Comparison of ENCODE assay signal across 20 cellular contexts in genomic region chr5:56124885-56125250, GRCh38.
A peak's percentile ranks its signal among the peaks of the same experiment; 100 is the strongest.
DNase-seq lines count a peak whose midpoint lies in the region; ATAC-seq and TF ChIP-seq lines count a peak whose summit lies in the region.
"Had no signal": no experiment of that assay in that cellular context is flagged by ENCODE, and none has a peak within 500 bp of the region (broad histone marks: within the 10 kb centered on the region; RNA-seq: fewer than 3 reads in every experiment).

No MANE protein-coding gene starts in this region.

- peak overlapping the region; percentile 79 for H2BK120ac ChIP-seq in IMR-90 (ENCODE audit: low read depth, low read length)

- POLR2A ChIA-PET in IMR-90 (lab: Charles Lee; ENCODE audit: unreplicated experiment): no interaction called here

- H2AFZ ChIP-seq in ACC112 (ENCODE audit: low read length, unreplicated experiment): peak overlapping the region; percentile 0
- H2AFZ ChIP-seq in IMR-90 (replicated peaks; ENCODE audit: low read length, poor library complexity): no peak overlapping the region
- H2AFZ ChIP-seq: neural progenitor cell had no signal

- no peak overlapping the region for H2AK9ac ChIP-seq in IMR-90 (replicated peaks; ENCODE audit: low read depth, low read length, poor library complexity)

- H4K8ac ChIP-seq in IMR-90 (ENCODE audit: low read depth in 2 of 2, low read length in 2 of 2): peak overlapping the region; percentile 64 to 87; a peak in 3 of 4 replicates

- intact Hi-C loops in IMR-90 (cut with micrococcal nuclease) (loop anchor here (2.0 to 5.0 kb wide), 2 partner anchors 44 to 113 kb away; no protein-coding TSS in a partner anchor), lower lobe of right lung (cut with DNase I) (no loop called here)

- peak overlapping the region; percentile 93 for H3K14ac ChIP-seq in IMR-90 (replicated peaks; ENCODE audit: low read depth, low read length)

- dilution Hi-C loops in IMR-90 (cut with HindIII; ENCODE audit: low sequenced_read_pairs, unreplicated experiment): no loop called here

- peaks cover 25% of the 10 kb centered on the region for H3K4me1 ChIP-seq in ACC112 (ENCODE audit: control insufficient read depth, insufficient read depth, low read length, unreplicated experiment)
- H3K4me1 ChIP-seq in IMR-90 (ENCODE audit: control insufficient read depth, insufficient read depth, low read length): peaks cover 16% of the 10 kb centered on the region
- H3K4me1 ChIP-seq in lower lobe of right lung: peaks cover 24% of the 10 kb centered on the region

- H2AK5ac ChIP-seq in IMR-90 (ENCODE audit: low read depth, low read length): peak overlapping the region; percentile 29

- H2BK5ac ChIP-seq in IMR-90 (ENCODE audit: low read depth, low read length, poor library complexity, severe bottlenecking): peak overlapping the region; percentile 99

- BruUV-seq in IMR-90 (replicated peaks; lab: Mats Ljungman, UMichigan): no TSS peak

- no peak for TF ChIP-seq POLR2A in IMR-90 (IDR thresholded peaks at IDR 0.05; ENCODE audit: low read depth, low read length)

- H3K4ac ChIP-seq in IMR-90 (ENCODE audit: low read depth, low read length): peak overlapping the region; percentile 75; the same call in 1 of the 2 replicates

- H2BK20ac ChIP-seq in IMR-90 (ENCODE audit: low read depth, low read length): peak overlapping the region; percentile 84

- H3K4me3 ChIP-seq in ACC112 (ENCODE audit: low read depth, low read length) (no peak overlapping the region; the same call in 1 of the 2 replicates), IMR-90 (ENCODE audit: insufficient read depth, low read depth, low read length) (no peak overlapping the region), choroid plexus epithelial cell (ENCODE audit: low read depth, low read length) (no peak overlapping the region), lower lobe of right lung (no peak overlapping the region)
- H3K4me3 ChIP-seq: adrenal gland, neural progenitor cell had no signal

- CTCF ChIA-PET in IMR-90 (lab: Yijun Ruan, JAX): interaction anchor here (0.6 to 0.8 kb wide), 3 partner anchors 18 to 141 kb away, joined by 3 to 4 read pairs (median 4); no protein-coding TSS in a partner anchor

- no peaks in the 10 kb centered on the region for H3K27me3 ChIP-seq in ACC112 (ENCODE audit: insufficient read depth, low read length)
- no peaks in the 10 kb centered on the region for H3K27me3 ChIP-seq in IMR-90 (ENCODE audit: control insufficient read depth, insufficient read depth, low read length)
- no peaks in the 10 kb centered on the region for H3K27me3 ChIP-seq in lower lobe of right lung (ENCODE audit: low read depth)
- H3K27me3 ChIP-seq: adrenal gland, neural progenitor cell had no signal

- H2BK15ac ChIP-seq in IMR-90 (ENCODE audit: low read depth, low read length): peak overlapping the region; percentile 75; the same call in 2 of the 3 replicates

- H3K9ac ChIP-seq in IMR-90 (ENCODE audit: low read depth, low read length): peak overlapping the region; percentile 33
- H3K9ac ChIP-seq: neural progenitor cell had no signal

- 0 out of 4 replicates have a peak, but pooled peaks cover 0 to 8% of the 10 kb centered on the region in 2 experiments for H3K79me1 ChIP-seq in IMR-90 (ENCODE audit: low read depth in 1 of 2, low read length in 2 of 2)

- H3K79me2 ChIP-seq in ACC112 (ENCODE audit: control insufficient read depth, insufficient read depth, low read length, unreplicated experiment): no peaks in the 10 kb centered on the region

- ATAC-seq in IMR-90 (ENCODE audit: low read depth): no peak
- ATAC-seq in lower lobe of right lung: no peak
- ATAC-seq: activated CD8-positive, alpha-beta T cell treated with anti-CD3 and anti-CD28 coated beads for 36 hours; activated T-cell treated with anti-CD3 and anti-CD28 coated beads, Interleukin-2, amount 50 U/mL, for 72 hours had no signal

- no peak for TF ChIP-seq RAD21 in IMR-90 (IDR thresholded peaks at IDR 0.05; ENCODE audit: low read length)

- DNase-seq in IMR-90 (no peak), choroid plexus epithelial cell (ENCODE audit: low read depth) (peak; percentile 48), lower lobe of right lung (no peak), KG1 (lab: John Stamatoyannopoulos, UW) (no peak), NCI-H2227 (lab: John Stamatoyannopoulos, UW; ENCODE audit: unreplicated experiment) (no peak), occipital lobe (lab: John Stamatoyannopoulos, UW) (no peak)
- no peak for DNase-seq in effector CD8-positive, alpha-beta T cell (lab: John Stamatoyannopoulos, UW)
- DNase-seq: activated CD8-positive, alpha-beta T cell treated with anti-CD3 and anti-CD28 coated beads for 36 hours; activated T-cell treated with anti-CD3 and anti-CD28 coated beads, Interleukin-2, amount 50 U/mL, for 72 hours; cerebellar nuclear complex; GDM1; GOT3; islet precursor cell; NCI-H510A treated with DMSO at 0.1 percent for 48 hours; stimulated activated CD4-positive, alpha-beta T cell treated with anti-CD3 and anti-CD28 coated beads, Interleukin-15, amount 100 ng/mL, for 24 hours; SW 1271 had no signal

- in situ Hi-C loops in IMR-90 (cut with MboI; ENCODE audit: low sequenced_read_pairs): no loop called here

- H3K27ac ChIP-seq in ACC112 (ENCODE audit: low read depth, low read length): peak overlapping the region; percentile 84
- H3K27ac ChIP-seq in IMR-90 (ENCODE audit: insufficient read depth, low read length): peak overlapping the region; percentile 88
- H3K27ac ChIP-seq in lower lobe of right lung: peak overlapping the region; percentile 54
- H3K27ac ChIP-seq: neural progenitor cell, VCaP had no signal

- H3K4me2 ChIP-seq in IMR-90 (ENCODE audit: low read depth, low read length): no peak overlapping the region
- H3K4me2 ChIP-seq: neural progenitor cell had no signal

- H3K18ac ChIP-seq in IMR-90 (ENCODE audit: low read depth, low read length): peak overlapping the region; percentile 96

- peak overlapping the region; percentile 85 for H3K56ac ChIP-seq in IMR-90 (ENCODE audit: extremely low read depth, insufficient read depth, low read length)

- peak overlapping the region; percentile 80 for H4K91ac ChIP-seq in IMR-90 (ENCODE audit: insufficient read depth, low read depth, low read length)

- H3K36me3 ChIP-seq in ACC112 (ENCODE audit: insufficient read depth, low read length) (no peaks in the 10 kb centered on the region), IMR-90 (ENCODE audit: control insufficient read depth, insufficient read depth, low read length) (no peaks in the 10 kb centered on the region), lower lobe of right lung (no peaks in the 10 kb centered on the region)
- H3K36me3 ChIP-seq: adrenal gland, neural progenitor cell had no signal

- peak overlapping the region; percentile 95 for H4K5ac ChIP-seq in IMR-90 (ENCODE audit: low read depth, low read length)

- H4K20me1 ChIP-seq in IMR-90 (ENCODE audit: insufficient read depth, low read length): no peaks in the 10 kb centered on the region

- H3K9me3 ChIP-seq in IMR-90 (ENCODE audit: control insufficient read depth, insufficient read depth, low read length): no peaks in the 10 kb centered on the region
- no peaks in the 10 kb centered on the region for H3K9me3 ChIP-seq in lower lobe of right lung
- H3K9me3 ChIP-seq: adrenal gland had no signal

- peak overlapping the region; percentile 79 for H3K23ac ChIP-seq in IMR-90 (ENCODE audit: low read depth, low read length)

- H3K9me1 ChIP-seq in IMR-90 (ENCODE audit: insufficient read depth, low read length): peaks cover 12% of the 10 kb centered on the region

- TF ChIP-seq CTCF in IMR-90 (conservative IDR thresholded peaks at IDR 0.05; ENCODE audit: low read depth, low read length): no peak
- TF ChIP-seq CTCF in choroid plexus epithelial cell (conservative IDR thresholded peaks at IDR 0.05; ENCODE audit: low read depth, low read length): no peak
- no peak for TF ChIP-seq CTCF in lower lobe of right lung (IDR thresholded peaks at IDR 0.05)

TF ChIP-seq in IMR-90, 13 proteins besides CTCF, POLR2A, EP300 and RAD21:
- TF ChIP-seq SMC3 (IDR thresholded peaks at IDR 0.05; ENCODE audit: low read depth, low read length) (no peak), NFE2L2 (IDR thresholded peaks at IDR 0.05; ENCODE audit: low read depth, low read length) (no peak), FOS (IDR thresholded peaks at IDR 0.05; ENCODE audit: low read depth, low read length) (no peak), MXI1 (IDR thresholded peaks at IDR 0.05; ENCODE audit: borderline replicate concordance, low read depth, low read length) (no peak), RCOR1 (IDR thresholded peaks at IDR 0.05; ENCODE audit: insufficient replicate concordance, low read length) (no peak), USF2 (IDR thresholded peaks at IDR 0.05; ENCODE audit: low read depth, low read length) (no peak), BHLHE40 (IDR thresholded peaks at IDR 0.05; ENCODE audit: low read depth, low read length) (no peak), MAZ (IDR thresholded peaks at IDR 0.05; ENCODE audit: borderline replicate concordance, low read depth, low read length) (no peak), CEBPB (IDR thresholded peaks at IDR 0.05; ENCODE audit: low read depth, low read length) (no peak), ELK1 (IDR thresholded peaks at IDR 0.05; ENCODE audit: borderline replicate concordance, low read depth, low read length) (no peak), MAFK (IDR thresholded peaks at IDR 0.05; ENCODE audit: low read depth, low read length) (no peak)
